ENCODE assay signal across 17 cellular contexts in the genomic region with DNA sequence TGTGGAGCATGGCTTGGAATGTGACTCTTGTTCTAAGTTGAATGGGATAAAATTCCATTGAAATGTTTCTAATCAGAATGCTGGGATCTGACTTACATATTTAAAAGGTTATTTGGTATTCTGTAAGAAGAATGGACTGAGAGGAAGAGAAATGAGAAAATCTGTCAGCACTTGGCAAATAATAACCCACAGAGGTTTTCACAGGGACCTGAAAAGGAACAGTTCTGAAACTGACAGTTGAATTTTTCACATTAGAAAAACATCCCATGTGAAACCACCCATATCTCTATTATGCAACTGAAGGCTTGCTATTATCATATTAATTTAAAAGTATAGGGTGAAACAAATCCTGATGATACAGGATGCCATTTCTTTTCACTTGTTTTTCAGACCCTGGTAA.
DNase-seq lines count a peak whose midpoint lies in the region; ATAC-seq and TF ChIP-seq lines count a peak whose summit lies in the region.
"Had no signal": no experiment of that assay in that cellular context is flagged by ENCODE, and none has a peak within 500 bp of the region (broad histone marks: within the 10 kb centered on the region; RNA-seq: fewer than 3 reads in every experiment).

No MANE protein-coding gene starts in this region.

- no peaks in the 10 kb centered on the region for H3K27me3 ChIP-seq in gastrocnemius medialis
- H3K27me3 ChIP-seq: hepatocyte had no signal

- no peak overlapping the region for H3K4me3 ChIP-seq in gastrocnemius medialis
- H3K4me3 ChIP-seq: hepatocyte had no signal

- H3K36me3 ChIP-seq in gastrocnemius medialis, result no peaks in the 10 kb centered on the region

- no peaks in the 10 kb centered on the region for H3K9me3 ChIP-seq in gastrocnemius medialis

- in situ Hi-C loops in G401 (cut with HindIII; ENCODE audit: low sequenced_read_pairs), result no loop called here
- in situ Hi-C loops in gastrocnemius medialis (cut with MboI; ENCODE audit: low sequenced_read_pairs in 4 of 4), result no loop called here

- no peak for TF ChIP-seq CTCF in gastrocnemius medialis (IDR thresholded peaks at IDR 0.05 in 4 of 5, conservative IDR thresholded peaks at IDR 0.05 in 1 of 5)

- DNase-seq in G401 (ENCODE audit: low spot score), result peak; percentile 37
- no peak for DNase-seq in dermis blood vessel endothelial cell
- DNase-seq in HT-29 (ENCODE audit: low spot score), result no peak
- no peak for DNase-seq in pons (ENCODE audit: low spot score)
- DNase-seq in gastrocnemius medialis, result no peak
- DNase-seq: 8988T; activated CD4-positive, CD25-positive, alpha-beta regulatory T cell; CD4-positive, alpha-beta memory T cell; GF-D8; left colon; NCI-H1105 treated with DMSO at 0.1 percent for 48 hours; NCI-H345; posterior cingulate gyrus had no signal

- TF ChIP-seq POLR2A in gastrocnemius medialis (IDR thresholded peaks at IDR 0.05), result no peak

- no peak overlapping the region for H3K27ac ChIP-seq in gastrocnemius medialis
- H3K27ac ChIP-seq: hepatocyte had no signal

- ATAC-seq in GM19324 (IDR thresholded peaks at IDR 0.05; ENCODE audit: low FRiP score, unreplicated experiment) (peak; percentile 51), HG02610 (IDR thresholded peaks at IDR 0.05; ENCODE audit: unreplicated experiment) (peak; percentile 70), HG03442 (IDR thresholded peaks at IDR 0.05; ENCODE audit: unreplicated experiment) (peak; percentile 59), gastrocnemius medialis (no peak)
- ATAC-seq: left colon had no signal

- H3K4me1 ChIP-seq in gastrocnemius medialis, result no peaks in the 10 kb centered on the region

- intact Hi-C loops in gastrocnemius medialis (cut with DNase I; ENCODE audit: low total_unique reads), result no loop called here

Comparison
In these comparisons a context has a peak if more than half of its experiments do, and no peak if none do; other contexts are left out.
1. ATAC-seq: peak in GM19324 (single experiment), HG02610 (single experiment) and HG03442 (single experiment); none in gastrocnemius medialis (0 of 2).